8 cellular contexts compared by ENCODE assay signal in the genomic region with DNA sequence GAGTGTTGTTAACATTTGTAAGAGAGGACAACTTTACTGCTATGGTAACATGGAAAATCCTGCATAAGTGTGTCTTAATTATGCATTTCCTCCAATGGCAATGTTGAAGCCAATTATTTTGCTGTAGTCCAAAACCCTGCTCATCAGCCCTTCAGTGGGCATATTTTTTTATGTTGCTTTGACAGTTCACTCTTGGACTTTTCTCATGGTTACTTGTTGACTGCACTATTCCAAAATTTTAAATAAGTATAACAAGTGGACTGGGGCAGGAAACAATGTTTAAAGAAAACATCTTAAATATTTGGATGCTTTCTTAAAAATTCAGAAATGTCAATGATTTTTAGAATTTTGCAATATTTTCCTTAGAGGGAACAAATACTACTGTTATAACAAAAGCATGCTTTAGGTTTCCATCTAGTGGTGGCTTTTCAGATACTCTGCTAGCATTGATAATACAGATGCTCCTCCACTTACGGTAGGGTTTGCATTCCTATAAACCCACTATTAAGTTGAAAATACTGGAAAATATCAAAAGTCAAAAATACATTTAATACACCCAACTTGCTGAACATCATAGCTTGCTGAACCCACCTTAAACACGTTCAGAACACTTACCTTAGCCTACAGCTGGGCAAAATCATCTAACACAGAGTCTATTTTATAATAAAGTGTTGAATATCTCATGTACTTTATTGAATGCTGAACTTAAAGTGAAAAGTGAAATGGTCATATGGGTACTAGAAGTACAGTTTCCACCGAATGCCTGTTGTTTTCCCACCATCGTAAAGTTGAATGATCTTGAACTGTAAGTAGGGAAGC.
DNase-seq lines count a peak whose midpoint lies in the region; TF ChIP-seq lines count a peak whose summit lies in the region.

No MANE protein-coding gene starts in this region.

- H4K5ac ChIP-seq in mesendoderm (ENCODE audit: low read length) = no peak overlapping the region

- no peak overlapping the region for H3K18ac ChIP-seq in mesendoderm (ENCODE audit: low read length)

- no CpG with 5 or more reads among the region's 4 CpGs for WGBS in mesendoderm (ENCODE audit: extremely low coverage, insufficient coverage, low lambda C conversion rate)

- no peaks in the 10 kb centered on the region for H3K79me1 ChIP-seq in mesendoderm (ENCODE audit: low read length)

- H2BK5ac ChIP-seq in mesendoderm (ENCODE audit: low read length) = no peak overlapping the region

- H2BK120ac ChIP-seq in mesendoderm (ENCODE audit: low read depth, low read length) = no peak overlapping the region

- POLR2A ChIA-PET in HEK293T (lab: Yijun Ruan, JAX) = interaction anchor here (1.0 to 1.4 kb wide), 2 partner anchors 11 to 87 kb away, joined by 3 read pairs; partner anchors contain the start of gene ADGRG6

- no peaks in the 10 kb centered on the region for H3K36me3 ChIP-seq in mesendoderm (ENCODE audit: control insufficient read depth, insufficient read depth, low read length)

- H2BK15ac ChIP-seq in mesendoderm (replicated peaks; ENCODE audit: low read depth) = no peak overlapping the region

- H3K4me1 ChIP-seq in mesendoderm (ENCODE audit: control insufficient read depth, low read depth, low read length) = no peaks in the 10 kb centered on the region

- H3K79me2 ChIP-seq in mesendoderm (ENCODE audit: control insufficient read depth, insufficient read depth, low read length) = no peaks in the 10 kb centered on the region

- no peak overlapping the region for H3K4me2 ChIP-seq in mesendoderm (ENCODE audit: low read length)

- H3K56ac ChIP-seq in mesendoderm (ENCODE audit: low read length) = no peak overlapping the region

- no peak overlapping the region for H2AK5ac ChIP-seq in mesendoderm (ENCODE audit: low read length)

- H3K9ac ChIP-seq in mesendoderm (ENCODE audit: low read length) = no peak overlapping the region

- H3K27me3 ChIP-seq in mesendoderm (ENCODE audit: insufficient read depth, low read length, poor library complexity) = no peaks in the 10 kb centered on the region

- no peak overlapping the region for H3K27ac ChIP-seq in mesendoderm (ENCODE audit: low read depth, low read length)

- no peak overlapping the region for H3K4me3 ChIP-seq in mesendoderm (ENCODE audit: low read length)

- peak; percentile 26 for DNase-seq in NCI-H1092 treated with DMSO at 0.1 percent for 48 hours (lab: John Stamatoyannopoulos, UW)
- no peak for DNase-seq in NCI-H1092 (lab: John Stamatoyannopoulos, UW)
- DNase-seq in HEK293T (ENCODE audit: extremely low spot score) = peak; percentile 34
- DNase-seq in NCI-H2171 treated with DMSO at 0.1 percent for 48 hours (lab: John Stamatoyannopoulos, UW) = peak; percentile 52
- peak; percentile 27 for DNase-seq in cerebellar cortex (ENCODE audit: low spot score)
- peak; percentile 53 for DNase-seq in mesendoderm
- DNase-seq in HuH-7 (ENCODE audit: low spot score) = no peak
- DNase-seq in NCI-H1930 (lab: John Stamatoyannopoulos, UW) = no peak

- no peak overlapping the region for H3K4ac ChIP-seq in mesendoderm (ENCODE audit: low read depth, low read length)

- CTCF ChIA-PET in HEK293T (lab: Yijun Ruan, JAX) = interaction anchor here (0.8 to 2.5 kb wide), 5 partner anchors 12 to 232 kb away, joined by 3 to 14 read pairs (median 3); partner anchors contain the start of gene ADGRG6

- H3K23ac ChIP-seq in mesendoderm (ENCODE audit: low read length) = no peak overlapping the region

- no peak overlapping the region for H4K8ac ChIP-seq in mesendoderm (ENCODE audit: low read depth, low read length)

TF ChIP-seq in HEK293T, 16 proteins besides CTCF, POLR2A, EP300 and RAD21:
- TF ChIP-seq ARNT (IDR thresholded peaks at IDR 0.05) (no peak), NFRKB (IDR thresholded peaks at IDR 0.05) (no peak), TARDBP (IDR thresholded peaks at IDR 0.05) (no peak), PKNOX1 (IDR thresholded peaks at IDR 0.05) (no peak), ZNF384 (IDR thresholded peaks at IDR 0.05) (no peak), HDGF (IDR thresholded peaks at IDR 0.05; ENCODE audit: borderline replicate concordance) (no peak), FOXK2 (IDR thresholded peaks at IDR 0.05) (no peak), BHLHE40 (IDR thresholded peaks at IDR 0.05; ENCODE audit: borderline replicate concordance) (no peak), LEF1 (IDR thresholded peaks at IDR 0.05; ENCODE audit: borderline replicate concordance) (no peak), FOXA1 (IDR thresholded peaks at IDR 0.05) (no peak), SP1 (IDR thresholded peaks at IDR 0.05) (no peak), ELF4 (IDR thresholded peaks at IDR 0.05) (no peak), SUZ12 (IDR thresholded peaks at IDR 0.05) (no peak), L3MBTL2 (conservative IDR thresholded peaks at IDR 0.05) (no peak), FOXM1 (IDR thresholded peaks at IDR 0.05; ENCODE audit: borderline replicate concordance) (no peak), CTBP1 (IDR thresholded peaks at IDR 0.05; ENCODE audit: borderline replicate concordance) (no peak)
TF ChIP-seq in HEK293T: peak in this region for 0.

Comparison
In these comparisons a context has a peak if more than half of its experiments do, and no peak if none do; other contexts are left out.
1. DNase-seq: peak in NCI-H1092 treated with DMSO at 0.1 percent for 48 hours (single experiment), HEK293T (single experiment), NCI-H2171 treated with DMSO at 0.1 percent for 48 hours (single experiment), cerebellar cortex (single experiment) and mesendoderm (single experiment); none in NCI-H1092 (single experiment), HuH-7 (single experiment) and NCI-H1930 (0 of 2).